ENCODE assay signal across 8 cellular contexts in genomic region chr2:95165371-95166064, GRCh38. TPM values are rescaled to one million over a fixed set of nuclear protein-coding genes. Genes with fewer than 3 reads are reported as not detected.
A peak's percentile ranks its signal among the peaks of the same experiment; 100 is the strongest.
DNase-seq lines count a peak whose midpoint lies in the region; ATAC-seq and TF ChIP-seq lines count a peak whose summit lies in the region.

Gene ZNF2, plus strand, starts transcription at chr2:95165809. Its CDS starts 10,418 bp downstream, at chr2:95176227.

- H3K4me1 ChIP-seq in osteoblast (ENCODE audit: insufficient read depth, low read length) (peaks cover 15% of the 10 kb centered on the region), thoracic aorta (ENCODE audit: control insufficient read depth in 1 of 2, low read depth in 2 of 2) (peaks cover 4 to 21% of the 10 kb centered on the region in 2 donors)

- H3K27ac ChIP-seq in osteoblast (ENCODE audit: low read depth, low read length): peak within 1 kb of the TSS; percentile 97
- H3K27ac ChIP-seq in thoracic aorta: peak within 1 kb of the TSS; percentile 90 to 93

- peaks cover 18% of the 10 kb centered on the region for H3K4me1 Mint-ChIP-seq in activated naive CD8-positive, alpha-beta T cell treated with anti-CD3 and anti-CD28 coated beads, Interleukin-2, amount 10 ng/mL, durations not matched to agents 7 days and 5 days

- H3K27me3 Mint-ChIP-seq in activated naive CD8-positive, alpha-beta T cell treated with anti-CD3 and anti-CD28 coated beads, Interleukin-2, amount 10 ng/mL, durations not matched to agents 7 days and 5 days: no peaks in the 10 kb centered on the region

- H3K9me3 ChIP-seq in osteoblast (ENCODE audit: low read depth, low read length): no peaks in the 10 kb centered on the region
- no peaks in the 10 kb centered on the region for H3K9me3 ChIP-seq in thoracic aorta

- H3K4me3 Mint-ChIP-seq in activated naive CD8-positive, alpha-beta T cell treated with anti-CD3 and anti-CD28 coated beads, Interleukin-2, amount 10 ng/mL, durations not matched to agents 7 days and 5 days: peak within 1 kb of the TSS; percentile 99

- peak within 1 kb of the TSS; percentile 66 for H3K4me3 ChIP-seq in GM12865 (ENCODE audit: low read depth, low read length)
- peak within 1 kb of the TSS; percentile 94 for H3K4me3 ChIP-seq in osteoblast (ENCODE audit: insufficient read depth, low read length)
- peak within 1 kb of the TSS; percentile 85 for H3K4me3 ChIP-seq in thoracic aorta

- H3K9me3 Mint-ChIP-seq in activated naive CD8-positive, alpha-beta T cell treated with anti-CD3 and anti-CD28 coated beads, Interleukin-2, amount 10 ng/mL, durations not matched to agents 7 days and 5 days: peaks cover 3% of the 10 kb centered on the region

- TF ChIP-seq CTCF in GM12865 (IDR thresholded peaks at IDR 0.05; ENCODE audit: insufficient read depth, low read depth, low read length, missing control alignments) (no peak), osteoblast (IDR thresholded peaks at IDR 0.05; ENCODE audit: extremely low read depth, low read depth, low read length) (no peak), thoracic aorta (IDR thresholded peaks at IDR 0.05) (no peak)

- H3K36me3 ChIP-seq in osteoblast (ENCODE audit: insufficient read depth, low read length) (no peaks in the 10 kb centered on the region), thoracic aorta (no peaks in the 10 kb centered on the region)

- no peaks in the 10 kb centered on the region for H3K27me3 ChIP-seq in osteoblast (ENCODE audit: insufficient read depth, low read length)
- H3K27me3 ChIP-seq in thoracic aorta (replicated peaks; ENCODE audit: insufficient read depth): no peaks in the 10 kb centered on the region

- DNase-seq in GM12865 (ENCODE audit: low read depth) (peak; percentile 98), NCI-H1105 treated with DMSO at 0.1 percent for 48 hours (lab: John Stamatoyannopoulos, UW) (peak; percentile 95), SKM-1 treated with dmso at 0.1 percent for 144 hours (lab: John Stamatoyannopoulos, UW; ENCODE audit: unreplicated experiment) (peak; percentile 91), head of caudate nucleus (peak; percentile 94 to 100 (median 98)), osteoblast (ENCODE audit: insufficient read length, low spot score, missing footprints) (peak; percentile 98), thoracic aorta (ENCODE audit: low spot score) (peak; percentile 94)
- peak; percentile 94 for DNase-seq in activated naive CD8-positive, alpha-beta T cell treated with anti-CD3 and anti-CD28 coated beads, Interleukin-2, amount 10 ng/mL, durations not matched to agents 7 days and 5 days

- intact Hi-C loops in head of caudate nucleus (cut with DNase I): no loop called here

- H3K27ac Mint-ChIP-seq in activated naive CD8-positive, alpha-beta T cell treated with anti-CD3 and anti-CD28 coated beads, Interleukin-2, amount 10 ng/mL, durations not matched to agents 7 days and 5 days: peak within 1 kb of the TSS; percentile 90

- H4K20me1 ChIP-seq in osteoblast (ENCODE audit: insufficient read depth, low read length): no peaks in the 10 kb centered on the region

- ATAC-seq in HG02678 (IDR thresholded peaks at IDR 0.05; ENCODE audit: unreplicated experiment) (peak; percentile 94), thoracic aorta (ENCODE audit: insufficient number of reproducible peaks, low FRiP score, low read depth) (peak; percentile 98)
- ATAC-seq in activated naive CD8-positive, alpha-beta T cell treated with anti-CD3 and anti-CD28 coated beads, Interleukin-2, amount 10 ng/mL, durations not matched to agents 7 days and 5 days (ENCODE audit: low read depth): peak; percentile 98

- POLR2A ChIA-PET in activated naive CD8-positive, alpha-beta T cell treated with anti-CD3 and anti-CD28 coated beads, Interleukin-2, amount 10 ng/mL, durations not matched to agents 7 days and 5 days (lab: Charles Lee): interaction anchor here (0.6 to 1.8 kb wide), 7 partner anchors 9 to 238 kb away, joined by 3 to 8 read pairs (median 4); partner anchors contain the start of genes MAL and MRPS5

- H3K4me2 ChIP-seq in osteoblast (ENCODE audit: insufficient read depth, low read length): peak within 1 kb of the TSS; percentile 87

- peak within 1 kb of the TSS; percentile 100 for H2AFZ ChIP-seq in osteoblast (ENCODE audit: low read length)

- peaks cover 12% of the 10 kb centered on the region for H3K36me3 Mint-ChIP-seq in activated naive CD8-positive, alpha-beta T cell treated with anti-CD3 and anti-CD28 coated beads, Interleukin-2, amount 10 ng/mL, durations not matched to agents 7 days and 5 days

- H3K79me2 ChIP-seq in osteoblast (ENCODE audit: insufficient read depth, low read length): peaks cover 38% of the 10 kb centered on the region

RNA-seq across cellular contexts. Expression of gene ZNF2, which starts in this region (rescaled TPM):
- total RNA-seq in activated naive CD8-positive, alpha-beta T cell treated with anti-CD3 and anti-CD28 coated beads, Interleukin-2, amount 10 ng/mL, durations not matched to agents 7 days and 5 days: 1 to 10 TPM; 5.8 to 6.6 TPM
- total RNA-seq in osteoblast (10.9 TPM in 2 replicates), thoracic aorta (1 to 10 TPM; 2.0 to 2.3 TPM)

Comparison
In these comparisons a context has a peak if more than half of its experiments do, and no peak if none do; other contexts are left out.
1. Peak in every context shown above with its lines: DNase-seq, ATAC-seq, H3K4me3 ChIP-seq and H3K27ac ChIP-seq.